Comparison of ENCODE assay signal across 13 cellular contexts in the genomic region with DNA sequence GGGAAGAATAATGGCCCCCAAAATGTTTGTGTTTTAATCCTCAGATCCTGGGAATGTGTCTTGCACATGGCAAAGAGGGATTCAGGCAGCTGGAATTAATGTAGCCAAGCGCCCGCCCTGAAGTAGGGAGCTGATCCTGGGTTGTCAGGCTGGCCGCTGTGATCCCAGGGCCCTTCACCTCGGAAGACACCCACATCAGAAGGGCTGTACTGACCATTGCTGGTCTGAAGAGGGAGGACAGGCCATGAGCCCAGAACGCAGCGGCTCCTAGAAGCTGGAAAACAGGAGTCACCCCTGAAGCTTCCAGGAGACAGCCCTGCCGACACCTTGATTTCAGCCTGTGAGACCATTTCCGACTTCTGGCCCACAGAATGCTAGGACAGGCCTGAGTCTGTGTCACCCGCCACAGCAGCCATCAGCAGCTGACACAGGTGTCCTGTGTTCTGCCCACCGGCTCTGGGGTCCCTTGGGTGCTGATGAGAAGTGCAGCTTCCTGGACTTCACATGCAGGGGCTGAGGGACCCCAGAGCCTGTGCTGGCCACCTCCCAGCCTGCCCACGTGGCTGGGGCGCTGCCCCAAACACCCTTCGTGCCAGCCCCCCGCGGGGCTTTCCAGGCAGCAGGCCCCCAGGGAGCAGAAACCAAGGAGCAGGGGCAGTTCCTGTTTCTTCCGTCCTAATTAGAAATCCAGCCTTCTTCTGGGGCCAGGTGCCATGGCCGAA.
"Had no signal": no experiment of that assay in that cellular context is flagged by ENCODE, and none has a peak within 500 bp of the region (broad histone marks: within the 10 kb centered on the region; RNA-seq: fewer than 3 reads in every experiment).

No MANE protein-coding gene starts in this region.

- H3K27me3 ChIP-seq: ovary, transverse colon had no signal

- DNase-seq: activated CD4-positive, alpha-beta T cell treated with anti-CD3 and anti-CD28 coated beads for 36 hours; activated gamma-delta T cell treated with Interleukin-2 at 50 U/mL for 16 hours; activated naive CD8-positive, alpha-beta T cell treated with anti-CD3 and anti-CD28 coated beads, Interleukin-2, amount 10 ng/mL, durations not matched to agents 7 days and 5 days; anterior cingulate cortex; foreskin keratinocyte; mesenchymal stem cell; nephron progenitor cell; ovary; T1000; transverse colon had no signal

- H3K4me3 Mint-ChIP-seq: activated CD4-positive, alpha-beta T cell treated with anti-CD3 and anti-CD28 coated beads for 36 hours; activated naive CD8-positive, alpha-beta T cell treated with anti-CD3 and anti-CD28 coated beads, Interleukin-2, amount 10 ng/mL, durations not matched to agents 7 days and 5 days; nephron progenitor cell had no signal

- FAIRE-seq: islet of Langerhans had no signal

- ATAC-seq: activated CD4-positive, alpha-beta T cell treated with anti-CD3 and anti-CD28 coated beads for 36 hours; foreskin keratinocyte; left lobe of liver had no signal

- H3K9me3 ChIP-seq: ovary, transverse colon had no signal

- H3K4me1 ChIP-seq: foreskin keratinocyte, transverse colon had no signal

- H3K4me3 ChIP-seq: ovary, transverse colon had no signal

- H3K27ac Mint-ChIP-seq: activated CD4-positive, alpha-beta T cell treated with anti-CD3 and anti-CD28 coated beads for 36 hours; activated naive CD8-positive, alpha-beta T cell treated with anti-CD3 and anti-CD28 coated beads, Interleukin-2, amount 10 ng/mL, durations not matched to agents 7 days and 5 days; nephron progenitor cell had no signal

- H3K36me3 Mint-ChIP-seq: activated naive CD8-positive, alpha-beta T cell treated with anti-CD3 and anti-CD28 coated beads, Interleukin-2, amount 10 ng/mL, durations not matched to agents 7 days and 5 days had no signal

- H3K27ac ChIP-seq: foreskin keratinocyte, ovary, transverse colon, WERI-Rb-1 had no signal

- H3K36me3 ChIP-seq: ovary, transverse colon, WERI-Rb-1 had no signal

- H3K4me1 Mint-ChIP-seq: activated CD4-positive, alpha-beta T cell treated with anti-CD3 and anti-CD28 coated beads for 36 hours had no signal

- H3K9me3 Mint-ChIP-seq: activated naive CD8-positive, alpha-beta T cell treated with anti-CD3 and anti-CD28 coated beads, Interleukin-2, amount 10 ng/mL, durations not matched to agents 7 days and 5 days had no signal
